In the genomic region with DNA sequence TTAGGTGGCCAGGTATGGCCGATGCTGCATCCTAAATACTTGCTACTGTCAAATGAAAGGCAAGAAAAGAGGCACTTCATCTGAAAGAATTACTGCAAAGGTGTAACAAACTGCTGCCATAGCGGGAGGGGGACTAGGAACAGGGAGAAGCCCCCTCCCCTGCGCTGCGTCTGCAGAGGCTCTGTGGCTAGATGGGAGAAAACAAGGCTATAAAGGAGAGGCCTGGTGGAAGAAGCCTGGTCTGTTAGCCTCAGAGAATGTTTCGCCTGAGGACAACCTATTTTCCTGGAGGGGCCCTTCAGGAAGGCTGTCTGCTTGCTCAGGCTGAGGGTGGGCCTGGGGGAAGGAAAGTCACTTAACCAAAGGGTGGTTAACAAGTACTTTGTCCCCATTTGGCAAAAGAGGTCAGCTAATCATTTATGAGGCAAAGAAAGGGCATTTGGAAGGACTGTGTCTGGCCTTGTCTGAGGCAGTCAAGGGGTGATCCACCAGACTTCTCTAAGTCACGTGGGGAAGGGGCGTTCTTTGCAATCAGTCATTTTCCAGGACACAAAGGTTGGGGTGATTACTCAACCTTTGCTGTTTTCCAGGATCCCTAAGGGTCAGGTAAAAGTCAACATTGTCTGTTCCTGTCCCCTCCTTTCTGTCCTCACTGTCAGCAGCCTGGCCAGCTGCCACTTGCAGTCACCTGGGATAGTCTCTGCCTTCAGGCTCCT, we compare ENCODE assay signal across 13 cellular contexts.
DNase-seq lines count a peak whose midpoint lies in the region; ATAC-seq, FAIRE-seq and TF ChIP-seq lines count a peak whose summit lies in the region.
"Had no signal": no experiment of that assay in that cellular context is flagged by ENCODE, and none has a peak within 500 bp of the region (broad histone marks: within the 10 kb centered on the region; RNA-seq: fewer than 3 reads in every experiment).

No MANE protein-coding gene starts in this region.

- TF ChIP-seq EP300 in gastroesophageal sphincter (IDR thresholded peaks at IDR 0.05), result no peak

- H3K4me2 ChIP-seq in GM23248 (ENCODE audit: unreplicated experiment), result no peak overlapping the region

- no peak overlapping the region for H3K9ac ChIP-seq in GM23248

- H3K36me3 ChIP-seq in bronchial epithelial cell (ENCODE audit: control insufficient read depth, insufficient read depth, low read length) (no peaks in the 10 kb centered on the region), gastroesophageal sphincter (no peaks in the 10 kb centered on the region), GM23248 (ENCODE audit: low read depth) (no peaks in the 10 kb centered on the region)
- H3K36me3 ChIP-seq: colonic mucosa, thyroid gland had no signal

- no peak for DNase-seq in bronchial epithelial cell (ENCODE audit: low read depth)
- no peak for DNase-seq in NCI-H2227 (lab: John Stamatoyannopoulos, UW; ENCODE audit: unreplicated experiment)
- DNase-seq in retina, result no peak
- no peak for DNase-seq in GM23248
- DNase-seq: activated CD8-positive, alpha-beta memory T cell treated with anti-CD3 and anti-CD28 coated beads for 24 hours; colonic mucosa; immature natural killer cell; RPMI8226; thyroid gland had no signal

- ATAC-seq in GM18511 (IDR thresholded peaks at IDR 0.05; ENCODE audit: unreplicated experiment), result peak; percentile 39
- peak; percentile 27 for ATAC-seq in GM21515 (IDR thresholded peaks at IDR 0.05; ENCODE audit: unreplicated experiment)
- ATAC-seq in HG03045 (IDR thresholded peaks at IDR 0.05; ENCODE audit: unreplicated experiment), result peak; percentile 36
- ATAC-seq in gastroesophageal sphincter, result no peak

- H3K27ac ChIP-seq in gastroesophageal sphincter (no peak overlapping the region), GM23248 (no peak overlapping the region)
- H3K27ac ChIP-seq: colonic mucosa, thyroid gland had no signal

- H3K4me1 ChIP-seq in gastroesophageal sphincter (no peaks in the 10 kb centered on the region), GM23248 (ENCODE audit: insufficient read depth) (no peaks in the 10 kb centered on the region)
- H3K4me1 ChIP-seq: colonic mucosa, thyroid gland had no signal

- FAIRE-seq in bronchial epithelial cell (lab: Jason Lieb, UNC), result peak; percentile 7

- TF ChIP-seq POLR2A in gastroesophageal sphincter (IDR thresholded peaks at IDR 0.05), result no peak

- H4K20me1 ChIP-seq in GM23248 (ENCODE audit: insufficient read depth), result no peaks in the 10 kb centered on the region

- in situ Hi-C loops in GM23248 (cut with MboI), result no loop called here

- H3K9me2 ChIP-seq in GM23248 (ENCODE audit: insufficient read depth), result no peaks in the 10 kb centered on the region

- TF ChIP-seq CTCF in bronchial epithelial cell (IDR thresholded peaks at IDR 0.05; ENCODE audit: insufficient read depth, low read length, severe bottlenecking) (no peak), gastroesophageal sphincter (IDR thresholded peaks at IDR 0.05) (no peak)

- no peaks in the 10 kb centered on the region for H3F3A ChIP-seq in GM23248 (ENCODE audit: insufficient read depth)

- H3K4me3 ChIP-seq in bronchial epithelial cell (ENCODE audit: low read depth, low read length) (no peak overlapping the region), gastroesophageal sphincter (no peak overlapping the region), GM23248 (no peak overlapping the region)
- H3K4me3 ChIP-seq: colonic mucosa, thyroid gland had no signal

- 70 to 85% methylated on average over 6 to 7 of the region's 7 CpGs for WGBS in gastroesophageal sphincter (ENCODE audit: low coverage in 1 of 2), 2 donors
- WGBS in GM23248 (ENCODE audit: low coverage in 1 of 2, low lambda C conversion rate in 2 of 2, missing lambda C conversion rate in 2 of 2), 2 experiments, result 48 to 55% methylated on average over 7 of the region's 7 CpGs

- no peak overlapping the region for H2AFZ ChIP-seq in GM23248

- H3K9me3 ChIP-seq in gastroesophageal sphincter (peaks cover 0 to 7% (median 0%) of the 10 kb centered on the region in 3 donors), GM23248 (ENCODE audit: low read depth) (no peaks in the 10 kb centered on the region)
- H3K9me3 ChIP-seq: colonic mucosa, thyroid gland had no signal

- no peaks in the 10 kb centered on the region for H3K79me2 ChIP-seq in GM23248 (ENCODE audit: insufficient read depth)

- H3K27me3 ChIP-seq in bronchial epithelial cell (ENCODE audit: control insufficient read depth, insufficient read depth, low read length), result no peaks in the 10 kb centered on the region
- H3K27me3 ChIP-seq in gastroesophageal sphincter, result no peaks in the 10 kb centered on the region
- H3K27me3 ChIP-seq in GM23248 (replicated peaks; ENCODE audit: insufficient read depth), result no peaks in the 10 kb centered on the region; the same call in 1 of the 2 replicates
- H3K27me3 ChIP-seq: colonic mucosa, thyroid gland had no signal
